ENCODE assay signal across 12 cellular contexts in the genomic region with DNA sequence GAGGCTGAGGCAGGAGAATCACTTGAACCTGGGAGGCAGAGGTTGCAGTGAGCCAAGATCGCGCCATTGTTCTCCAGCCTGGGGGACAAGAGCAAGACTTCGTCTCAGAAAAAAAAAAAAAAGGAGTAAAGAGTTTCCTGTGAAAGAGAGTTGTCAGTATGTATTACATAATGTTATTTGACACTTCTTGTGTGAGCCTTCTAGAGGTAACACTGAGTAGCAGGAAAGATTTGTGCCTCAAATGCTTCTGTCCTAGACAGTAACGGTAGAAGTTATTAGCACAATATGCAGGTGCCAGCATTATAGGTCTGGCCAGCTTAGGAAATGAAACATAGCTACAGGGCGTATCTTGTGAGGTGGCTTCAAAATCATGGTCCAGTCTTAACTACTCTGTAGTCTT. TPM values are rescaled to one million over a fixed set of nuclear protein-coding genes. Genes with fewer than 3 reads are reported as not detected.
DNase-seq lines count a peak whose midpoint lies in the region; ATAC-seq and FAIRE-seq lines count a peak whose summit lies in the region.
"Had no signal": no experiment of that assay in that cellular context is flagged by ENCODE, and none has a peak within 500 bp of the region (broad histone marks: within the 10 kb centered on the region; RNA-seq: fewer than 3 reads in every experiment).

No MANE protein-coding gene starts in this region.

- DNase-seq in activated CD4-positive, alpha-beta T cell treated with anti-CD3 and anti-CD28 coated beads for 36 hours: no peak
- DNase-seq in activated CD4-positive, alpha-beta T cell treated with anti-CD3 and anti-CD28 coated beads, Interleukin-2, amount 50 U/mL, for 4 hours: no peak
- peak; percentile 38 for DNase-seq in NCI-H2196 treated with DMSO at 0.1 percent for 48 hours (lab: John Stamatoyannopoulos, UW; ENCODE audit: unreplicated experiment)
- DNase-seq in fibroblast of gingiva (ENCODE audit: low read depth): peak; percentile 42
- DNase-seq in RCC 7860 (ENCODE audit: low spot score): no peak
- DNase-seq in Karpas-422: no peak
- DNase-seq: NCI-H1436 had no signal

- no peak overlapping the region for H3K4me3 Mint-ChIP-seq in activated CD4-positive, alpha-beta T cell treated with anti-CD3 and anti-CD28 coated beads for 36 hours
- no peak overlapping the region for H3K4me3 Mint-ChIP-seq in stimulated activated memory B cell treated with anti-CD40 and anti-IgM and Interleukin-4, amounts not matched to agents 10 μg/mL and 1 μg/mL and 100 μg/mL, for 72 hours

- H3K9ac ChIP-seq in Karpas-422 (ENCODE audit: low read length): no peak overlapping the region
- H3K9ac ChIP-seq: BLaER1 had no signal

- H3K27ac Mint-ChIP-seq in activated CD4-positive, alpha-beta T cell treated with anti-CD3 and anti-CD28 coated beads for 36 hours: no peak overlapping the region
- H3K27ac Mint-ChIP-seq in stimulated activated memory B cell treated with anti-CD40 and anti-IgM and Interleukin-4, amounts not matched to agents 10 μg/mL and 1 μg/mL and 100 μg/mL, for 72 hours: peak overlapping the region; percentile 40

- H3K36me3 Mint-ChIP-seq in activated CD4-positive, alpha-beta T cell treated with anti-CD3 and anti-CD28 coated beads for 36 hours (ENCODE audit: low read depth): peaks cover 18% of the 10 kb centered on the region
- peaks cover 12% of the 10 kb centered on the region for H3K36me3 Mint-ChIP-seq in stimulated activated memory B cell treated with anti-CD40 and anti-IgM and Interleukin-4, amounts not matched to agents 10 μg/mL and 1 μg/mL and 100 μg/mL, for 72 hours

- H4K20me1 ChIP-seq in Karpas-422 (ENCODE audit: insufficient read depth, low read depth, low read length): peaks cover 8% of the 10 kb centered on the region; the same call in 1 of the 2 replicates

- no peak overlapping the region for H2AFZ ChIP-seq in Karpas-422 (ENCODE audit: low read length)

- no peak overlapping the region for H3K4me3 ChIP-seq in Karpas-422 (ENCODE audit: low read length)
- H3K4me3 ChIP-seq: BLaER1 had no signal

- peaks cover 11% of the 10 kb centered on the region for H3K4me1 ChIP-seq in Karpas-422 (ENCODE audit: low read length)

- intact Hi-C loops in activated CD4-positive, alpha-beta T cell treated with anti-CD3 and anti-CD28 coated beads for 36 hours (cut with DNase I, micrococcal nuclease): no loop called here

- H3K4me1 Mint-ChIP-seq in activated CD4-positive, alpha-beta T cell treated with anti-CD3 and anti-CD28 coated beads for 36 hours: peaks cover 49% of the 10 kb centered on the region
- peaks cover 41% of the 10 kb centered on the region for H3K4me1 Mint-ChIP-seq in stimulated activated memory B cell treated with anti-CD40 and anti-IgM and Interleukin-4, amounts not matched to agents 10 μg/mL and 1 μg/mL and 100 μg/mL, for 72 hours

- peak; percentile 78 for ATAC-seq in activated CD4-positive, alpha-beta T cell treated with anti-CD3 and anti-CD28 coated beads for 36 hours
- ATAC-seq in stimulated activated memory B cell treated with anti-CD40 and anti-IgM and Interleukin-4, amounts not matched to agents 10 μg/mL and 1 μg/mL and 100 μg/mL, for 72 hours: no peak
- no peak for ATAC-seq in HG03520 (IDR thresholded peaks at IDR 0.05; ENCODE audit: unreplicated experiment)
- ATAC-seq: Panc1 had no signal

- CTCF ChIA-PET in activated CD4-positive, alpha-beta T cell treated with anti-CD3 and anti-CD28 coated beads for 36 hours (lab: Charles Lee): interaction anchor here (0.7 to 1.8 kb wide), 4 partner anchors 13 to 213 kb away, joined by 3 to 5 read pairs (median 4); no protein-coding TSS in a partner anchor

- H3K27me3 ChIP-seq in Karpas-422 (ENCODE audit: low read length): no peaks in the 10 kb centered on the region
- H3K27me3 ChIP-seq: BLaER1 had no signal

- peaks cover 90% of the 10 kb centered on the region for H3K79me2 ChIP-seq in Karpas-422 (ENCODE audit: low read length)

- H3K27ac ChIP-seq in Karpas-422 (ENCODE audit: low read length): no peak overlapping the region
- H3K27ac ChIP-seq: BLaER1 had no signal

- no peaks in the 10 kb centered on the region for H3K36me3 ChIP-seq in Karpas-422 (ENCODE audit: insufficient read depth, low read length)

- POLR2A ChIA-PET in activated CD4-positive, alpha-beta T cell treated with anti-CD3 and anti-CD28 coated beads for 36 hours (lab: Charles Lee): no interaction called here

- no peaks in the 10 kb centered on the region for H3K9me3 Mint-ChIP-seq in activated CD4-positive, alpha-beta T cell treated with anti-CD3 and anti-CD28 coated beads for 36 hours (ENCODE audit: low read depth)
- no peaks in the 10 kb centered on the region for H3K9me3 Mint-ChIP-seq in stimulated activated memory B cell treated with anti-CD40 and anti-IgM and Interleukin-4, amounts not matched to agents 10 μg/mL and 1 μg/mL and 100 μg/mL, for 72 hours

- no peaks in the 10 kb centered on the region for H3K9me2 ChIP-seq in Karpas-422 (replicated peaks; ENCODE audit: insufficient read depth, low read length)

- FAIRE-seq in RCC 7860 (lab: Jason Lieb, UNC): no peak
- FAIRE-seq: GM18507 had no signal

- H3K27me3 Mint-ChIP-seq in activated CD4-positive, alpha-beta T cell treated with anti-CD3 and anti-CD28 coated beads for 36 hours: no peaks in the 10 kb centered on the region
- no peaks in the 10 kb centered on the region for H3K27me3 Mint-ChIP-seq in stimulated activated memory B cell treated with anti-CD40 and anti-IgM and Interleukin-4, amounts not matched to agents 10 μg/mL and 1 μg/mL and 100 μg/mL, for 72 hours

- H3K9me3 ChIP-seq in Karpas-422 (ENCODE audit: low read length): no peaks in the 10 kb centered on the region
- H3K9me3 ChIP-seq: BLaER1 had no signal

- no peak overlapping the region for H3K4me2 ChIP-seq in Karpas-422 (ENCODE audit: low read depth, low read length, poor library complexity, severe bottlenecking)
- H3K4me2 ChIP-seq: BLaER1 had no signal

RNA-seq across cellular contexts. Expression of gene RPS6KB1, which starts 6.2 kb away (rescaled TPM):
- total RNA-seq in activated CD4-positive, alpha-beta T cell treated with anti-CD3 and anti-CD28 coated beads for 36 hours: 10 to 100 TPM; 52.6 to 54.5 TPM
- total RNA-seq in Karpas-422 (2014; rRNA removed; shearing (Covaris generic); ENCODE audit: low replicate concordance): 22.0 and 22.8 TPM in 2 replicates

RNA-seq across cellular contexts. Expression of gene TUBD1, which starts 6.4 kb away (rescaled TPM):
- 10 to 100 TPM; 10.6 to 11.0 TPM for total RNA-seq in activated CD4-positive, alpha-beta T cell treated with anti-CD3 and anti-CD28 coated beads for 36 hours
- total RNA-seq in Karpas-422 (2014; rRNA removed; shearing (Covaris generic); ENCODE audit: low replicate concordance): 3.1 and 7.3 TPM in 2 replicates

Comparison
In these comparisons a context has a peak if more than half of its experiments do, and no peak if none do; other contexts are left out.
1. DNase-seq: peak in NCI-H2196 treated with DMSO at 0.1 percent for 48 hours (single experiment) and fibroblast of gingiva (single experiment); none in activated CD4-positive, alpha-beta T cell treated with anti-CD3 and anti-CD28 coated beads for 36 hours (single experiment), activated CD4-positive, alpha-beta T cell treated with anti-CD3 and anti-CD28 coated beads, Interleukin-2, amount 50 U/mL, for 4 hours (0 of 2), RCC 7860 (single experiment) and Karpas-422 (single experiment).